In genomic region chr3:128409621-128410581, GRCh38 we compare ENCODE assay signal across 1 cellular context.
A peak's percentile ranks its signal among the peaks of the same experiment; 100 is the strongest.
TF ChIP-seq lines count a peak whose summit lies in the region.

No MANE protein-coding gene starts in this region.

TF ChIP-seq in K562, 482 proteins besides CTCF, POLR2A, EP300 and RAD21 (continued from another document):
- TF ChIP-seq KDM1A (IDR thresholded peaks at IDR 0.05) = peak in 1 of 2 experiments; percentile 22; a peak in 1 of 4 replicates
- TF ChIP-seq CREB3L1 (IDR thresholded peaks at IDR 0.05; ENCODE audit: borderline replicate concordance, low read depth) = no peak
- TF ChIP-seq DMBX1 (CRISPR knock-in tag; IDR thresholded peaks at IDR 0.05; ENCODE audit: borderline replicate concordance) = peak; percentile 47; the same call in 1 of the 2 replicates
- no peak for TF ChIP-seq TCF7 (IDR thresholded peaks at IDR 0.05; ENCODE audit: borderline replicate concordance)
- TF ChIP-seq RCOR1 (IDR thresholded peaks at IDR 0.05; ENCODE audit: borderline replicate concordance in 1 of 2, low read depth in 2 of 2, low read length in 2 of 2) = peak in 1 of 2 experiments; percentile 43; a peak in 1 of 4 replicates
- 0 out of 2 replicates have a peak, but pooled peaks have one; percentile 18 for TF ChIP-seq SMARCA4 (IDR thresholded peaks at IDR 0.05)
- TF ChIP-seq, protein P1, sequence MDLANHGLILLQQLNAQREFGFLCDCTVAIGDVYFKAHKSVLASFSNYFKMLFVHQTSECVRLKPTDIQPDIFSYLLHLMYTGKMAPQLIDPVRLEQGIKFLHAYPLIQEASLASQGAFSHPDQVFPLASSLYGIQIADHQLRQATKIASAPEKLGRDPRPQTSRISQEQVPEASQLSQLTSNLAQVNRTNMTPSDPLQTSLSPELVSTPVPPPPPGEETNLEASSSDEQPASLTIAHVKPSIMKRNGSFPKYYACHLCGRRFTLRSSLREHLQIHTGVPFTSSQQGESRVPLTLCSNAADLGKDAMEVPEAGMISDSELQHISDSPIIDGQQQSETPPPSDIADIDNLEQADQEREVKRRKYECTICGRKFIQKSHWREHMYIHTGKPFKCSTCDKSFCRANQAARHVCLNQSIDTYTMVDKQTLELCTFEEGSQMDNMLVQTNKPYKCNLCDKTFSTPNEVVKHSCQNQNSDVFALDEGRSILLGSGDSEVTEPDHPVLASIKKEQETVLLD (IDR thresholded peaks at IDR 0.05) = no peak
- TF ChIP-seq, protein P2, sequence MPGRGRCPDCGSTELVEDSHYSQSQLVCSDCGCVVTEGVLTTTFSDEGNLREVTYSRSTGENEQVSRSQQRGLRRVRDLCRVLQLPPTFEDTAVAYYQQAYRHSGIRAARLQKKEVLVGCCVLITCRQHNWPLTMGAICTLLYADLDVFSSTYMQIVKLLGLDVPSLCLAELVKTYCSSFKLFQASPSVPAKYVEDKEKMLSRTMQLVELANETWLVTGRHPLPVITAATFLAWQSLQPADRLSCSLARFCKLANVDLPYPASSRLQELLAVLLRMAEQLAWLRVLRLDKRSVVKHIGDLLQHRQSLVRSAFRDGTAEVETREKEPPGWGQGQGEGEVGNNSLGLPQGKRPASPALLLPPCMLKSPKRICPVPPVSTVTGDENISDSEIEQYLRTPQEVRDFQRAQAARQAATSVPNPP (IDR thresholded peaks at IDR 0.05; ENCODE audit: borderline replicate concordance, insufficient read depth, insufficient read length) = no peak
- TF ChIP-seq RFX5 (IDR thresholded peaks at IDR 0.05; ENCODE audit: low read depth, low read length) = no peak
- no peak for TF ChIP-seq ZFP30 (CRISPR knock-in tag; IDR thresholded peaks at IDR 0.05; ENCODE audit: borderline replicate concordance)
- 0 out of 2 replicates have a peak, but pooled peaks have one; percentile 16 for TF ChIP-seq HDAC8 (tag; IDR thresholded peaks at IDR 0.05)
- no peak for TF ChIP-seq ZNF785 (CRISPR knock-in tag; IDR thresholded peaks at IDR 0.05)
- TF ChIP-seq NR1H2 (CRISPR knock-in tag; IDR thresholded peaks at IDR 0.05) = no peak
- TF ChIP-seq ZNF766 (CRISPR knock-in tag; conservative IDR thresholded peaks at IDR 0.05) = 0 out of 2 replicates have a peak, but pooled peaks have one; percentile 52
- no peak for TF ChIP-seq SETDB1 (IDR thresholded peaks at IDR 0.05; ENCODE audit: low read length)
- TF ChIP-seq, protein P3, sequence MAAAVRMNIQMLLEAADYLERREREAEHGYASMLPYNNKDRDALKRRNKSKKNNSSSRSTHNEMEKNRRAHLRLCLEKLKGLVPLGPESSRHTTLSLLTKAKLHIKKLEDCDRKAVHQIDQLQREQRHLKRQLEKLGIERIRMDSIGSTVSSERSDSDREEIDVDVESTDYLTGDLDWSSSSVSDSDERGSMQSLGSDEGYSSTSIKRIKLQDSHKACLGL (CRISPR knock-in tag; IDR thresholded peaks at IDR 0.05; ENCODE audit: borderline replicate concordance, poor library complexity, severe bottlenecking) = no peak
- TF ChIP-seq RUNX1 (IDR thresholded peaks at IDR 0.05; ENCODE audit: low read depth) = no peak
- TF ChIP-seq MEF2D (tag; conservative IDR thresholded peaks at IDR 0.05; ENCODE audit: low read depth) = no peak
- no peak for TF ChIP-seq RBM34 (IDR thresholded peaks at IDR 0.05; ENCODE audit: borderline replicate concordance, insufficient read depth, low read length)
- peak; percentile 42 for TF ChIP-seq TAF1 (IDR thresholded peaks at IDR 0.05; ENCODE audit: control insufficient read depth, extremely low read depth, insufficient read depth, low read length, severe bottlenecking)
- TF ChIP-seq ZNF12 (CRISPR knock-in tag; IDR thresholded peaks at IDR 0.05) = no peak
- TF ChIP-seq, protein P4, sequence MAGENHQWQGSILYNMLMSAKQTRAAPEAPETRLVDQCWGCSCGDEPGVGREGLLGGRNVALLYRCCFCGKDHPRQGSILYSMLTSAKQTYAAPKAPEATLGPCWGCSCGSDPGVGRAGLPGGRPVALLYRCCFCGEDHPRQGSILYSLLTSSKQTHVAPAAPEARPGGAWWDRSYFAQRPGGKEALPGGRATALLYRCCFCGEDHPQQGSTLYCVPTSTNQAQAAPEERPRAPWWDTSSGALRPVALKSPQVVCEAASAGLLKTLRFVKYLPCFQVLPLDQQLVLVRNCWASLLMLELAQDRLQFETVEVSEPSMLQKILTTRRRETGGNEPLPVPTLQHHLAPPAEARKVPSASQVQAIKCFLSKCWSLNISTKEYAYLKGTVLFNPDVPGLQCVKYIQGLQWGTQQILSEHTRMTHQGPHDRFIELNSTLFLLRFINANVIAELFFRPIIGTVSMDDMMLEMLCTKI (IDR thresholded peaks at IDR 0.05; ENCODE audit: partially characterized antibody) = no peak
- 0 out of 4 replicates have a peak, but pooled peaks of 1 of the 2 experiments have one; percentile 27 for TF ChIP-seq KDM4B (IDR thresholded peaks at IDR 0.05; ENCODE audit: borderline replicate concordance in 2 of 2, low read depth in 1 of 2)
- TF ChIP-seq RBM39 (optimal IDR thresholded peaks at IDR 0.05; ENCODE audit: low read depth, low read length) = no peak
- no peak for TF ChIP-seq YY1 (IDR thresholded peaks at IDR 0.05; ENCODE audit: borderline replicate concordance in 1 of 3, control insufficient read depth in 1 of 3, extremely low read depth in 1 of 3, insufficient read depth in 3 of 3, insufficient read length in 1 of 3, insufficient replicate concordance in 2 of 3, low read depth in 1 of 3, low read length in 2 of 3)
- TF ChIP-seq, protein P5, sequence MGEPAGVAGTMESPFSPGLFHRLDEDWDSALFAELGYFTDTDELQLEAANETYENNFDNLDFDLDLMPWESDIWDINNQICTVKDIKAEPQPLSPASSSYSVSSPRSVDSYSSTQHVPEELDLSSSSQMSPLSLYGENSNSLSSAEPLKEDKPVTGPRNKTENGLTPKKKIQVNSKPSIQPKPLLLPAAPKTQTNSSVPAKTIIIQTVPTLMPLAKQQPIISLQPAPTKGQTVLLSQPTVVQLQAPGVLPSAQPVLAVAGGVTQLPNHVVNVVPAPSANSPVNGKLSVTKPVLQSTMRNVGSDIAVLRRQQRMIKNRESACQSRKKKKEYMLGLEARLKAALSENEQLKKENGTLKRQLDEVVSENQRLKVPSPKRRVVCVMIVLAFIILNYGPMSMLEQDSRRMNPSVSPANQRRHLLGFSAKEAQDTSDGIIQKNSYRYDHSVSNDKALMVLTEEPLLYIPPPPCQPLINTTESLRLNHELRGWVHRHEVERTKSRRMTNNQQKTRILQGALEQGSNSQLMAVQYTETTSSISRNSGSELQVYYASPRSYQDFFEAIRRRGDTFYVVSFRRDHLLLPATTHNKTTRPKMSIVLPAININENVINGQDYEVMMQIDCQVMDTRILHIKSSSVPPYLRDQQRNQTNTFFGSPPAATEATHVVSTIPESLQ (CRISPR knock-in tag; IDR thresholded peaks at IDR 0.05) = no peak
